ENCODE assay signal across 8 cellular contexts in genomic region chr5:97182571-97183099, GRCh38. TPM values are rescaled to one million over a fixed set of nuclear protein-coding genes. Genes with fewer than 3 reads are reported as not detected.
DNase-seq lines count a peak whose midpoint lies in the region; ATAC-seq, FAIRE-seq and TF ChIP-seq lines count a peak whose summit lies in the region.

No MANE protein-coding gene starts in this region.

- peaks cover 28% of the 10 kb centered on the region for H3K79me2 ChIP-seq in HepG2 (ENCODE audit: insufficient read depth, low read length)

- no peak for FAIRE-seq in HepG2 (lab: Jason Lieb, UNC)

- H3K36me3 ChIP-seq in A673 (ENCODE audit: insufficient read depth, low read length, poor library complexity, severe bottlenecking) (peaks cover 19% of the 10 kb centered on the region), HEK293 (ENCODE audit: control insufficient read depth in 2 of 2, insufficient read depth in 1 of 2, low read length in 2 of 2) (peaks cover 6 to 24% of the 10 kb centered on the region in 2 experiments), HepG2 (replicated peaks in 1 of 2; ENCODE audit: control insufficient read depth in 1 of 2, insufficient read depth in 2 of 2, low read length in 2 of 2) (peaks cover 5 to 20% of the 10 kb centered on the region in 2 experiments; a peak in 3 of 5 replicates), upper lobe of left lung (peaks cover 7 to 23% (median 9%) of the 10 kb centered on the region in 4 donors)

- H2AFZ ChIP-seq in HepG2 (ENCODE audit: low read length), result peak overlapping the region; percentile 96

- in situ Hi-C loops in astrocyte of the cerebellum (cut with HindIII; ENCODE audit: low sequenced_read_pairs), result no loop called here
- in situ Hi-C loops in HepG2 (cut with HindIII; ENCODE audit: extremely low pct_ligation_motif_present, low pct_unique_long_range_greater_than_20kb), result no loop called here

- H3K4me3 ChIP-seq in A673 (ENCODE audit: low read depth, low read length, poor library complexity, severe bottlenecking), result peak overlapping the region; percentile 79
- peak overlapping the region; percentile 90 for H3K4me3 ChIP-seq in HEK293 (ENCODE audit: low read depth, low read length)
- H3K4me3 ChIP-seq in astrocyte of the cerebellum (ENCODE audit: low read depth, low read length), result peak overlapping the region; percentile 89
- peak overlapping the region; percentile 85 to 99 (median 89) for H3K4me3 ChIP-seq in HepG2 (replicated peaks in 1 of 3; ENCODE audit: insufficient read depth in 1 of 3, low read depth in 2 of 3, low read length in 3 of 3)
- peak overlapping the region; percentile 64 to 87 (median 78) for H3K4me3 ChIP-seq in upper lobe of left lung

- TF ChIP-seq EP300 in HepG2 (IDR thresholded peaks at IDR 0.05; ENCODE audit: low read depth in 2 of 2, low read length in 2 of 2) (no peak), HepG2 (CRISPR knock-in tag; IDR thresholded peaks at IDR 0.05; ENCODE audit: borderline replicate concordance) (no peak), upper lobe of left lung (IDR thresholded peaks at IDR 0.05) (no peak)

- 2% methylated on average over 12 of the region's 12 CpGs for WGBS in HepG2 (ENCODE audit: low lambda C conversion rate)
- WGBS in upper lobe of left lung, 2 donors, result 1% methylated on average over 12 of the region's 12 CpGs

- peak overlapping the region; percentile 94 for H3K9ac ChIP-seq in HepG2 (ENCODE audit: insufficient read depth, low read depth, low read length)

- TF ChIP-seq POLR2A in HepG2 (IDR thresholded peaks at IDR 0.05; ENCODE audit: insufficient read depth in 1 of 2, low read depth in 2 of 2, low read length in 2 of 2), result no peak
- TF ChIP-seq POLR2A in upper lobe of left lung (IDR thresholded peaks at IDR 0.05), result no peak

- DNase-seq in A673 (ENCODE audit: low spot score) (peak; percentile 51), astrocyte of the cerebellum (ENCODE audit: low read depth) (no peak), HepG2 (ENCODE audit: low spot score) (peak; percentile 44), upper lobe of left lung (no peak), NCI-H1092 treated with DMSO at 0.1 percent for 48 hours (lab: John Stamatoyannopoulos, UW) (no peak)

- peak overlapping the region; percentile 95 for H3K27ac ChIP-seq in A673 (ENCODE audit: low read depth, low read length, poor library complexity, severe bottlenecking)
- peak overlapping the region; percentile 87 for H3K27ac ChIP-seq in HEK293 (ENCODE audit: extremely low read depth, low read depth, low read length)
- H3K27ac ChIP-seq in HepG2 (ENCODE audit: extremely low read length, insufficient read depth, low read length), result peak overlapping the region; percentile 97
- H3K27ac ChIP-seq in upper lobe of left lung, result peak overlapping the region; percentile 86 to 94 (median 88)

- BruUV-seq in A673 (replicated peaks; lab: Mats Ljungman, UMichigan), result TSS peak; percentile 84
- BruUV-seq in HepG2 (replicated peaks; lab: Mats Ljungman, UMichigan), result TSS peak; percentile 86

- H4K20me1 ChIP-seq in HepG2 (ENCODE audit: insufficient read depth, low read length), result 0 out of 2 replicates have a peak, but pooled peaks cover 7% of the 10 kb centered on the region

- no peaks in the 10 kb centered on the region for H3K27me3 ChIP-seq in A673 (replicated peaks; ENCODE audit: insufficient read depth, low read depth, low read length, poor library complexity)
- no peaks in the 10 kb centered on the region; a peak in 1 of 5 replicates for H3K27me3 ChIP-seq in HepG2 (ENCODE audit: control insufficient read depth in 1 of 2, insufficient read depth in 2 of 2, low read length in 2 of 2)
- H3K27me3 ChIP-seq in upper lobe of left lung, result no peaks in the 10 kb centered on the region

- H3K4me2 ChIP-seq in HepG2 (ENCODE audit: low read depth, low read length), result peak overlapping the region; percentile 88

- ATAC-seq in HepG2, result no peak
- ATAC-seq in upper lobe of left lung (ENCODE audit: low FRiP score in 2 of 2), result no peak
- ATAC-seq in GM21619 (IDR thresholded peaks at IDR 0.05; ENCODE audit: unreplicated experiment), result no peak
- no peak for ATAC-seq in HG03565 (IDR thresholded peaks at IDR 0.05; ENCODE audit: unreplicated experiment)

- intact Hi-C loops in A673 (cut with micrococcal nuclease; ENCODE audit: unreplicated experiment) (no loop called here), HepG2 (cut with micrococcal nuclease; ENCODE audit: unreplicated experiment) (loop anchor here (2.0 to 5.0 kb wide), 2 partner anchors 375 to 1590 kb away; partner anchors contain the start of genes ERAP1 and RGMB)

- TF ChIP-seq RAD21 in HepG2 (CRISPR knock-in tag; IDR thresholded peaks at IDR 0.05), result no peak

- TF ChIP-seq CTCF in A673 (conservative IDR thresholded peaks at IDR 0.05; ENCODE audit: low read depth, low read length) (no peak), HEK293 (tag by site-specific recombination; IDR thresholded peaks at IDR 0.05) (no peak; the same call in 1 of the 2 replicates), astrocyte of the cerebellum (IDR thresholded peaks at IDR 0.05; ENCODE audit: low read depth, low read length, missing control alignments) (no peak), HepG2 (CRISPR knock-in tag; IDR thresholded peaks at IDR 0.05) (no peak), upper lobe of left lung (IDR thresholded peaks at IDR 0.05) (no peak)

- H3K9me3 ChIP-seq in A673 (ENCODE audit: low read depth, low read length, poor library complexity, severe bottlenecking) (no peaks in the 10 kb centered on the region), HEK293 (ENCODE audit: control insufficient read depth, insufficient read depth, low read depth, low read length) (no peaks in the 10 kb centered on the region), HepG2 (ENCODE audit: low read length) (no peaks in the 10 kb centered on the region), upper lobe of left lung (no peaks in the 10 kb centered on the region)

- CTCF ChIA-PET in A673 (lab: Charles Lee), result no interaction called here
- CTCF ChIA-PET in HEK293 (lab: Yijun Ruan, JAX), result interaction anchor here (0.5 to 0.6 kb wide), 2 partner anchors 709 to 1671 kb away, joined by 3 read pairs; no protein-coding TSS in a partner anchor
- CTCF ChIA-PET in HepG2 (lab: Yijun Ruan, JAX; ENCODE audit: low intra/inter-chr PET ratio, low total read pairs), result no interaction called here

- H3K4me1 ChIP-seq in A673 (ENCODE audit: insufficient read depth, low read length, poor library complexity, severe bottlenecking) (peaks cover 14% of the 10 kb centered on the region), HEK293 (ENCODE audit: control insufficient read depth, insufficient read depth, low read length) (peaks cover 2% of the 10 kb centered on the region), HepG2 (ENCODE audit: insufficient read depth, low read length) (peaks cover 42% of the 10 kb centered on the region), upper lobe of left lung (peaks cover 14 to 30% (median 21%) of the 10 kb centered on the region in 4 donors)

- POLR2A ChIA-PET in A673 (lab: Charles Lee; ENCODE audit: low non-redundant PET), result no interaction called here
- POLR2A ChIA-PET in HEK293 (lab: Yijun Ruan, JAX), result interaction anchor here (1.7 kb wide), 1 partner anchor 11 kb away, joined by 15 read pairs; no protein-coding TSS in a partner anchor
- POLR2A ChIA-PET in HepG2 (lab: Yijun Ruan, JAX), result interaction anchor here (0.7 to 1.1 kb wide), 2 partner anchors 351 to 374 kb away, joined by 3 to 4 read pairs; partner anchors contain the start of gene ERAP1

RNA-seq across cellular contexts. Expression of gene RIOK2, which starts 0.4 kb away (rescaled TPM):
- total RNA-seq in A673 (2021), result 42.9 and 44.1 TPM in 2 replicates
- total RNA-seq in HepG2 (2016; rRNA removed; fragmentation: Illumina TruSeq; extraction: Trizol), result 46.6 and 74.0 TPM in 2 replicates
- total RNA-seq in HepG2 (2016; cell fraction: cytosol; rRNA removed; fragmentation: Illumina TruSeq; extraction: Trizol; ENCODE audit: low read depth), result 1.7 and 9.3 TPM in 2 replicates
- total RNA-seq in HepG2 (2016; cell fraction: insoluble cytoplasmic fraction; rRNA removed; fragmentation: Illumina TruSeq; extraction: Trizol), result 46.5 and 70.7 TPM in 2 replicates
- total RNA-seq in HepG2 (2016; cell fraction: membrane; rRNA removed; fragmentation: Illumina TruSeq; extraction: Trizol), result 11.0 and 11.8 TPM in 2 replicates
- 32.9 and 39.9 TPM in 2 replicates for total RNA-seq in HepG2 (2016; cell fraction: nucleus; rRNA removed; fragmentation: Illumina TruSeq; extraction: Trizol)
- polyA plus RNA-seq in HepG2 (2011; rRNA removed), result 6.2 and 8.1 TPM in 2 replicates
- polyA plus RNA-seq in HepG2 (2011; cell fraction: cytosol; rRNA removed), result 2.5 and 3.5 TPM in 2 replicates
- 5.5 and 6.4 TPM in 2 replicates for polyA plus RNA-seq in HepG2 (2011; cell fraction: nucleus; rRNA removed)
- polyA plus RNA-seq in HepG2 (2012), result 14.5 and 25.6 TPM in 2 replicates
- polyA plus RNA-seq in HepG2 (2016; cell fraction: cytosol; fragmentation: Illumina TruSeq; extraction: Trizol; ENCODE audit: low read depth), result 3.0 and 3.2 TPM in 2 replicates
- polyA plus RNA-seq in HepG2 (2016; cell fraction: insoluble cytoplasmic fraction; fragmentation: Illumina TruSeq; extraction: Trizol; ENCODE audit: low read depth), result 71.0 and 77.1 TPM in 2 replicates
- polyA plus RNA-seq in HepG2 (2016; cell fraction: membrane; fragmentation: Illumina TruSeq; extraction: Trizol; ENCODE audit: low read depth), result 3.5 and 5.1 TPM in 2 replicates
- 38.8 and 44.9 TPM in 2 replicates for polyA plus RNA-seq in HepG2 (2016; cell fraction: nucleus; fragmentation: Illumina TruSeq; extraction: Trizol; ENCODE audit: insufficient read depth, low read depth)
- 11.8 and 14.9 TPM in 2 replicates for polyA minus RNA-seq in HepG2 (2011; rRNA and poly(A)+ RNA removed; ENCODE audit: low replicate concordance)
- 4.2 and 5.5 TPM in 2 replicates for polyA minus RNA-seq in HepG2 (2011; cell fraction: cytosol; rRNA and poly(A)+ RNA removed)
- polyA minus RNA-seq in HepG2 (2011; cell fraction: nucleus; rRNA and poly(A)+ RNA removed), result 48.5 and 62.5 TPM in 2 replicates
- total RNA-seq in upper lobe of left lung, result 10 to 100 TPM; 16.7 to 53.8 (median 19.7) TPM

RNA-seq across cellular contexts. Expression of gene LIX1, which starts 40.2 kb away (rescaled TPM):
- not detected in 2 replicates for total RNA-seq in A673 (2021)
- total RNA-seq in HepG2 (2016; rRNA removed; fragmentation: Illumina TruSeq; extraction: Trizol), result not detected in 2 replicates
- not detected in 2 replicates for total RNA-seq in HepG2 (2016; cell fraction: cytosol; rRNA removed; fragmentation: Illumina TruSeq; extraction: Trizol; ENCODE audit: low read depth)
- not detected in 2 replicates for total RNA-seq in HepG2 (2016; cell fraction: insoluble cytoplasmic fraction; rRNA removed; fragmentation: Illumina TruSeq; extraction: Trizol)
- not detected in 2 replicates for total RNA-seq in HepG2 (2016; cell fraction: membrane; rRNA removed; fragmentation: Illumina TruSeq; extraction: Trizol)
- total RNA-seq in HepG2 (2016; cell fraction: nucleus; rRNA removed; fragmentation: Illumina TruSeq; extraction: Trizol), result not detected in 2 replicates
- not detected in 2 replicates for polyA plus RNA-seq in HepG2 (2011; rRNA removed)
- polyA plus RNA-seq in HepG2 (2011; cell fraction: cytosol; rRNA removed), result not detected in 2 replicates
- polyA plus RNA-seq in HepG2 (2011; cell fraction: nucleus; rRNA removed), result not detected in 2 replicates
- polyA plus RNA-seq in HepG2 (2012), result not detected in 2 replicates
- not detected in 2 replicates for polyA plus RNA-seq in HepG2 (2016; cell fraction: cytosol; fragmentation: Illumina TruSeq; extraction: Trizol; ENCODE audit: low read depth)
- not detected in 2 replicates for polyA plus RNA-seq in HepG2 (2016; cell fraction: insoluble cytoplasmic fraction; fragmentation: Illumina TruSeq; extraction: Trizol; ENCODE audit: low read depth)
- polyA plus RNA-seq in HepG2 (2016; cell fraction: membrane; fragmentation: Illumina TruSeq; extraction: Trizol; ENCODE audit: low read depth), result not detected in 2 replicates
- not detected in 2 replicates for polyA plus RNA-seq in HepG2 (2016; cell fraction: nucleus; fragmentation: Illumina TruSeq; extraction: Trizol; ENCODE audit: insufficient read depth, low read depth)
- polyA minus RNA-seq in HepG2 (2011; rRNA and poly(A)+ RNA removed; ENCODE audit: low replicate concordance), result not detected in 2 replicates
- not detected in 2 replicates for polyA minus RNA-seq in HepG2 (2011; cell fraction: cytosol; rRNA and poly(A)+ RNA removed)
- not detected in 2 replicates for polyA minus RNA-seq in HepG2 (2011; cell fraction: nucleus; rRNA and poly(A)+ RNA removed)
- under 1 TPM in 1 of 6 donors, not detected in 5; 0.54 TPM for total RNA-seq in upper lobe of left lung

Comparison
In these comparisons a context has a peak if more than half of its experiments do, and no peak if none do; other contexts are left out.
1. DNase-seq: peak in A673 (single experiment) and HepG2 (single experiment); none in astrocyte of the cerebellum (single experiment), upper lobe of left lung (0 of 2) and NCI-H1092 treated with DMSO at 0.1 percent for 48 hours (single experiment).
2. Peak in every context shown above with its lines, with median percentiles within 50 percentile points of each other: H3K27ac ChIP-seq and H3K4me3 ChIP-seq.